In the genomic region with DNA sequence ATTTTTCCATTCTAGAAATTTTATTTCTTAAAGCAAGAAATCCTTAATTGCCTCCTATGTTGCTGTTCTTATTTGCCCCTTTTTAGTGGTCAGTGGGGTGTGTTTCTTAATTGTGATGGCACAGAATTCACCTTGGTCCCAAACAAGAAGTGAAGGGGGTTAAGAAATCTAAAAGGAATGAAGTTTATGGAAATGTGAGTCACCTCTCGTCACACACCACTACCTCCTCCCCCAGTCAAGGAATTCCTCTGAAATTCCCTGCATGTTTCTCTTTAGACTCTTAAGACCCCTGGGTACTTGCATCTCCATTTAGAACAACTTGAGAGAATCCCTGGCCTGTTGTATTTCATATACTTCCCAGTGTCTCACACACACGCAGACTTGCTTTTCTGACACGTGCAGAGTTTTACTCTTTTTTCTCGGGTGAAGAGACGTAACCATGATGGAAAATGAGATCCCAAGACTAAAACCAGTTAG, we compare ENCODE assay signal across 12 cellular contexts.
DNase-seq lines count a peak whose midpoint lies in the region; ATAC-seq, FAIRE-seq and TF ChIP-seq lines count a peak whose summit lies in the region.
"Had no signal": no experiment of that assay in that cellular context is flagged by ENCODE, and none has a peak within 500 bp of the region (broad histone marks: within the 10 kb centered on the region; RNA-seq: fewer than 3 reads in every experiment).

No MANE protein-coding gene starts in this region.

- H3K4me3 Mint-ChIP-seq in activated CD4-positive, alpha-beta T cell treated with anti-CD3 and anti-CD28 coated beads, Interleukin-2, amount 10 ng/mL, durations not matched to agents 7 days and 5 days = no peak overlapping the region
- H3K4me3 Mint-ChIP-seq: memory B cell had no signal

- CTCF ChIA-PET in activated CD4-positive, alpha-beta T cell treated with anti-CD3 and anti-CD28 coated beads, Interleukin-2, amount 10 ng/mL, durations not matched to agents 7 days and 5 days (lab: Charles Lee) = interaction anchor here (1.3 kb wide), 1 partner anchor 10 kb away, joined by 3 read pairs; no protein-coding TSS in a partner anchor

- DNase-seq in H54 (ENCODE audit: insufficient read length, low spot score) (peak; percentile 55), SJSA1 (ENCODE audit: low read depth in 1 of 2, low spot score in 2 of 2) (peak; percentile 79 to 98), fibroblast of mammary gland (ENCODE audit: low read depth) (peak; percentile 73), skeletal muscle cell (ENCODE audit: low read depth) (peak; percentile 66), medulla oblongata (ENCODE audit: extremely low spot score) (no peak)
- no peak for DNase-seq in activated CD4-positive, alpha-beta T cell treated with anti-CD3 and anti-CD28 coated beads, Interleukin-2, amount 10 ng/mL, durations not matched to agents 7 days and 5 days
- DNase-seq: NCI-H2081 treated with DMSO at 0.1 percent for 48 hours; SIG-M5; stimulated activated CD4-positive, alpha-beta T cell treated with anti-CD3 and anti-CD28 coated beads, Interleukin-1b, Interleukin-23, amount 100 ng/mL, for 48 hours had no signal

- H3K36me3 Mint-ChIP-seq in activated CD4-positive, alpha-beta T cell treated with anti-CD3 and anti-CD28 coated beads, Interleukin-2, amount 10 ng/mL, durations not matched to agents 7 days and 5 days (ENCODE audit: low read depth) = peaks cover 32% of the 10 kb centered on the region
- H3K36me3 Mint-ChIP-seq: memory B cell had no signal

- H3K4me3 ChIP-seq in SJSA1 (no peak overlapping the region), fibroblast of mammary gland (ENCODE audit: control insufficient read depth, low read depth, low read length) (no peak overlapping the region), skeletal muscle cell (ENCODE audit: low read depth, low read length) (no peak overlapping the region)
- H3K4me3 ChIP-seq: suprapubic skin had no signal

- peaks cover 17% of the 10 kb centered on the region for H3K9me3 Mint-ChIP-seq in activated CD4-positive, alpha-beta T cell treated with anti-CD3 and anti-CD28 coated beads, Interleukin-2, amount 10 ng/mL, durations not matched to agents 7 days and 5 days

- peaks cover 41% of the 10 kb centered on the region for H3K4me1 Mint-ChIP-seq in activated CD4-positive, alpha-beta T cell treated with anti-CD3 and anti-CD28 coated beads, Interleukin-2, amount 10 ng/mL, durations not matched to agents 7 days and 5 days
- H3K4me1 Mint-ChIP-seq: memory B cell had no signal

- no peaks in the 10 kb centered on the region for H3K9me3 ChIP-seq in SJSA1 (replicated peaks)
- H3K9me3 ChIP-seq: suprapubic skin had no signal

- H3K4me1 ChIP-seq in SJSA1 (replicated peaks) = peaks cover 66% of the 10 kb centered on the region
- H3K4me1 ChIP-seq: suprapubic skin had no signal

- no peak for TF ChIP-seq CTCF in fibroblast of mammary gland (conservative IDR thresholded peaks at IDR 0.05; ENCODE audit: control insufficient read depth, insufficient read depth, low read depth, low read length)

- H3K27ac ChIP-seq in SJSA1 = peak overlapping the region; percentile 96
- H3K27ac ChIP-seq: suprapubic skin had no signal

- no peak for ATAC-seq in HG03175 (IDR thresholded peaks at IDR 0.05; ENCODE audit: unreplicated experiment)

- POLR2A ChIA-PET in activated CD4-positive, alpha-beta T cell treated with anti-CD3 and anti-CD28 coated beads, Interleukin-2, amount 10 ng/mL, durations not matched to agents 7 days and 5 days (lab: Charles Lee) = no interaction called here

- no peak for TF ChIP-seq POLR2A in H54 (IDR thresholded peaks at IDR 0.05; ENCODE audit: low read depth, low read length)

- no peaks in the 10 kb centered on the region for H3K27me3 ChIP-seq in SJSA1 (replicated peaks)
- H3K27me3 ChIP-seq: suprapubic skin had no signal

- FAIRE-seq in H54 (lab: Jason Lieb, UNC) = no peak

- no peaks in the 10 kb centered on the region; the same call in 1 of the 2 replicates for H3K36me3 ChIP-seq in SJSA1
- H3K36me3 ChIP-seq: suprapubic skin had no signal

- no peaks in the 10 kb centered on the region for H3K27me3 Mint-ChIP-seq in activated CD4-positive, alpha-beta T cell treated with anti-CD3 and anti-CD28 coated beads, Interleukin-2, amount 10 ng/mL, durations not matched to agents 7 days and 5 days

- H3K27ac Mint-ChIP-seq in activated CD4-positive, alpha-beta T cell treated with anti-CD3 and anti-CD28 coated beads, Interleukin-2, amount 10 ng/mL, durations not matched to agents 7 days and 5 days = no peak overlapping the region
- H3K27ac Mint-ChIP-seq: memory B cell had no signal

Comparison
In these comparisons a context has a peak if more than half of its experiments do, and no peak if none do; other contexts are left out.
1. DNase-seq: peak in H54 (single experiment), SJSA1 (2 of 2), fibroblast of mammary gland (single experiment) and skeletal muscle cell (single experiment); none in medulla oblongata (single experiment) and activated CD4-positive, alpha-beta T cell treated with anti-CD3 and anti-CD28 coated beads, Interleukin-2, amount 10 ng/mL, durations not matched to agents 7 days and 5 days (single experiment).